In the genomic region with DNA sequence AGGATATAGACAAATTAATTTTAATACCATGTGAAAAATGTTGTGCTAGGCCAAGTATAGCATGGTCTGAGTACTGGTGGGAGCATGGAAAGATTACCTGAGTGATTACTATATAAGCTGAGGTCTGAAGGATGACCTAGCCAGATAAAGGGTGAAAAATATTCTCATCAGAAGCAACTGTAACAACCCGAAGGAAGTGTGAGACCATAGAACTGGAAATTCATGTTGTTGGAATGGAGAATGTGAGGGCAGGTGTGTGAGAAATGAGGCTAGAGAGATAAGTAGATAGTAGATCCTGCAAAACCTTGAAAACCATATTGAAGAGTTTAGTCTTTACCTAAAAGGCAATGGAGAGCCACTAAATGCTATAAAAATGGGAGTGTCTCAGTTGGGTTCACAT, we compare ENCODE assay signal across 26 cellular contexts.
DNase-seq lines count a peak whose midpoint lies in the region; ATAC-seq and TF ChIP-seq lines count a peak whose summit lies in the region.
"Had no signal": no experiment of that assay in that cellular context is flagged by ENCODE, and none has a peak within 500 bp of the region (broad histone marks: within the 10 kb centered on the region; RNA-seq: fewer than 3 reads in every experiment).

No MANE protein-coding gene starts in this region.

- CTCF ChIA-PET in activated B cell treated with CpG ODN at 0.5 μM for 24 hours (lab: Charles Lee), result interaction anchor here (2.4 to 7.6 kb wide), 2 partner anchors 233 to 276 kb away, joined by 24 to 84 read pairs; no protein-coding TSS in a partner anchor

- H3K36me3 ChIP-seq in left lung (no peaks in the 10 kb centered on the region), gastrocnemius medialis (no peaks in the 10 kb centered on the region)
- H3K36me3 ChIP-seq: prostate gland, tibial artery had no signal

- H3K27ac ChIP-seq in HL-60 (replicated peaks) (peak overlapping the region; percentile 56), left lung (peak overlapping the region; percentile 58 to 74), gastrocnemius medialis (peak overlapping the region in 3 of 4 donors; percentile 65 to 67 (median 67))
- H3K27ac ChIP-seq: KMS-11, prostate gland, tibial artery, VCaP had no signal

- ATAC-seq in activated B cell treated with CpG ODN at 0.5 μM for 24 hours (ENCODE audit: low read depth) (no peak), left lung (no peak), gastrocnemius medialis (no peak), HG03521 (IDR thresholded peaks at IDR 0.05; ENCODE audit: unreplicated experiment) (no peak), GM18505 (IDR thresholded peaks at IDR 0.05; ENCODE audit: unreplicated experiment) (no peak)
- ATAC-seq: activated CD8-positive, alpha-beta memory T cell treated with anti-CD3 and anti-CD28 coated beads, Interleukin-2, amount 10 ng/mL, durations not matched to agents 7 days and 5 days; SK-N-SH treated with all-trans-retinoic acid at 6 μM for 48 hours had no signal

- TF ChIP-seq POLR2A in gastrocnemius medialis (IDR thresholded peaks at IDR 0.05) (no peak), GM18505 (IDR thresholded peaks at IDR 0.05; ENCODE audit: borderline replicate concordance, extremely low read depth, insufficient read depth, insufficient read length) (no peak)

- in situ Hi-C loops in gastrocnemius medialis (cut with MboI; ENCODE audit: low sequenced_read_pairs in 4 of 4), result no loop called here

- no peaks in the 10 kb centered on the region for H3K27me3 Mint-ChIP-seq in activated B cell treated with CpG ODN at 0.5 μM for 24 hours
- H3K27me3 Mint-ChIP-seq: activated CD4-positive, alpha-beta T cell treated with anti-CD3 and anti-CD28 coated beads, Interleukin-2, amount 10 ng/mL, durations not matched to agents 7 days and 5 days; activated CD8-positive, alpha-beta memory T cell treated with anti-CD3 and anti-CD28 coated beads, Interleukin-2, amount 10 ng/mL, durations not matched to agents 7 days and 5 days; CD4-positive, alpha-beta memory T cell had no signal

- H3K9me3 ChIP-seq in left lung (peaks cover 8 to 23% of the 10 kb centered on the region in 2 donors), gastrocnemius medialis (peaks cover 0 to 5% (median 0%) of the 10 kb centered on the region in 3 donors)
- H3K9me3 ChIP-seq: prostate gland had no signal

- H3K36me3 Mint-ChIP-seq in activated B cell treated with CpG ODN at 0.5 μM for 24 hours (ENCODE audit: low read depth), result peaks cover 20% of the 10 kb centered on the region

- peaks cover 25% of the 10 kb centered on the region for H3K4me1 Mint-ChIP-seq in activated B cell treated with CpG ODN at 0.5 μM for 24 hours

- DNase-seq in HL-60 (ENCODE audit: low read depth in 1 of 2, low spot score in 1 of 2), result no peak
- DNase-seq in activated B cell treated with CpG ODN at 0.5 μM for 24 hours, result no peak
- no peak for DNase-seq in left lung
- DNase-seq in gastrocnemius medialis, result no peak
- no peak for DNase-seq in activated naive CD4-positive, alpha-beta T cell treated with Interleukin-2 at 50 U/mL for 16 hours
- no peak for DNase-seq in hepatic stellate cell (ENCODE audit: low spot score)
- DNase-seq: activated CD4-positive, alpha-beta T cell treated with anti-CD3 and anti-CD28 coated beads, Interleukin-2, amount 10 ng/mL, durations not matched to agents 7 days and 5 days; activated CD8-positive, alpha-beta memory T cell treated with anti-CD3 and anti-CD28 coated beads, Interleukin-2, amount 10 ng/mL, durations not matched to agents 7 days and 5 days; CD4-positive, alpha-beta memory T cell; cerebellar nuclear complex; DMS 273 treated with DMSO at 0.1 percent for 48 hours; head of caudate nucleus; HFFc6; left ventricle myocardium inferior; NCI-H187; NCI-H748 treated with DMSO at 0.1 percent for 48 hours; stomach; tibial artery had no signal

- POLR2A ChIA-PET in activated B cell treated with CpG ODN at 0.5 μM for 24 hours (lab: Charles Lee), result interaction anchor here (1.0 kb wide), 1 partner anchor 273 kb away, joined by 4 read pairs; no protein-coding TSS in a partner anchor

- intact Hi-C loops in activated B cell treated with CpG ODN at 0.5 μM for 24 hours (cut with micrococcal nuclease), result loop anchor here (2.0 kb wide), 1 partner anchor 792 kb away; no protein-coding TSS in a partner anchor
- intact Hi-C loops in left lung (cut with DNase I), result no loop called here
- intact Hi-C loops in gastrocnemius medialis (cut with DNase I; ENCODE audit: low total_unique reads), result loop anchor here (5.0 kb wide), 1 partner anchor 69 kb away; no protein-coding TSS in a partner anchor

- H3K27me3 ChIP-seq in HL-60 (ENCODE audit: insufficient read depth, poor library complexity, severe bottlenecking), result no peaks in the 10 kb centered on the region
- H3K27me3 ChIP-seq in left lung, result no peaks in the 10 kb centered on the region
- no peaks in the 10 kb centered on the region for H3K27me3 ChIP-seq in gastrocnemius medialis
- H3K27me3 ChIP-seq: neural progenitor cell, stomach, tibial artery had no signal

- H3K4me3 Mint-ChIP-seq in activated B cell treated with CpG ODN at 0.5 μM for 24 hours, result no peak overlapping the region
- H3K4me3 Mint-ChIP-seq: activated CD4-positive, alpha-beta T cell treated with anti-CD3 and anti-CD28 coated beads, Interleukin-2, amount 10 ng/mL, durations not matched to agents 7 days and 5 days; activated CD8-positive, alpha-beta memory T cell treated with anti-CD3 and anti-CD28 coated beads, Interleukin-2, amount 10 ng/mL, durations not matched to agents 7 days and 5 days; activated T-helper 1 cell treated with anti-CD3 and anti-CD28 coated beads, Interleukin-12 subunit alpha, Interleukin-12 subunit beta, Interleukin-2, Interleukin-4 antibody, amounts not matched to agents 30 ng/mL and 10 ng/mL and 1 ng/mL, durations not matched to agents 14 hours and 24 hours and 36 hours; neural progenitor cell had no signal

- H3K9me3 Mint-ChIP-seq in activated B cell treated with CpG ODN at 0.5 μM for 24 hours, result peaks cover 20% of the 10 kb centered on the region

- peaks cover under 1 to 41% of the 10 kb centered on the region in 2 donors for H3K4me1 ChIP-seq in left lung
- H3K4me1 ChIP-seq in gastrocnemius medialis, result peaks cover 10 to 11% of the 10 kb centered on the region in 2 donors
- H3K4me1 ChIP-seq: prostate gland had no signal

- no peak for TF ChIP-seq CTCF in HL-60 (IDR thresholded peaks at IDR 0.05; ENCODE audit: insufficient read depth, low read length)
- no peak for TF ChIP-seq CTCF in activated B cell treated with CpG ODN at 0.5 μM for 24 hours (IDR thresholded peaks at IDR 0.05)
- no peak for TF ChIP-seq CTCF in left lung (IDR thresholded peaks at IDR 0.05)
- no peak for TF ChIP-seq CTCF in gastrocnemius medialis (IDR thresholded peaks at IDR 0.05 in 4 of 5, conservative IDR thresholded peaks at IDR 0.05 in 1 of 5)

- peak overlapping the region; percentile 1 for H3K27ac Mint-ChIP-seq in activated B cell treated with CpG ODN at 0.5 μM for 24 hours
- H3K27ac Mint-ChIP-seq: activated CD4-positive, alpha-beta T cell treated with anti-CD3 and anti-CD28 coated beads, Interleukin-2, amount 10 ng/mL, durations not matched to agents 7 days and 5 days; activated T-helper 1 cell treated with anti-CD3 and anti-CD28 coated beads, Interleukin-12 subunit alpha, Interleukin-12 subunit beta, Interleukin-2, Interleukin-4 antibody, amounts not matched to agents 30 ng/mL and 10 ng/mL and 1 ng/mL, durations not matched to agents 14 hours and 24 hours and 36 hours; neural progenitor cell had no signal

- H3K4me3 ChIP-seq in HL-60 (replicated peaks; ENCODE audit: insufficient read depth, low read length) (no peak overlapping the region), left lung (no peak overlapping the region), gastrocnemius medialis (no peak overlapping the region)
- H3K4me3 ChIP-seq: neural progenitor cell, prostate gland, stomach, tibial artery had no signal

Comparison
In these comparisons a context has a peak if more than half of its experiments do, and no peak if none do; other contexts are left out.
1. intact Hi-C loops: an anchor here in activated B cell treated with CpG ODN at 0.5 μM for 24 hours (2.0 kb wide) and gastrocnemius medialis (5.0 kb wide); none called in left lung.